In the genomic region with DNA sequence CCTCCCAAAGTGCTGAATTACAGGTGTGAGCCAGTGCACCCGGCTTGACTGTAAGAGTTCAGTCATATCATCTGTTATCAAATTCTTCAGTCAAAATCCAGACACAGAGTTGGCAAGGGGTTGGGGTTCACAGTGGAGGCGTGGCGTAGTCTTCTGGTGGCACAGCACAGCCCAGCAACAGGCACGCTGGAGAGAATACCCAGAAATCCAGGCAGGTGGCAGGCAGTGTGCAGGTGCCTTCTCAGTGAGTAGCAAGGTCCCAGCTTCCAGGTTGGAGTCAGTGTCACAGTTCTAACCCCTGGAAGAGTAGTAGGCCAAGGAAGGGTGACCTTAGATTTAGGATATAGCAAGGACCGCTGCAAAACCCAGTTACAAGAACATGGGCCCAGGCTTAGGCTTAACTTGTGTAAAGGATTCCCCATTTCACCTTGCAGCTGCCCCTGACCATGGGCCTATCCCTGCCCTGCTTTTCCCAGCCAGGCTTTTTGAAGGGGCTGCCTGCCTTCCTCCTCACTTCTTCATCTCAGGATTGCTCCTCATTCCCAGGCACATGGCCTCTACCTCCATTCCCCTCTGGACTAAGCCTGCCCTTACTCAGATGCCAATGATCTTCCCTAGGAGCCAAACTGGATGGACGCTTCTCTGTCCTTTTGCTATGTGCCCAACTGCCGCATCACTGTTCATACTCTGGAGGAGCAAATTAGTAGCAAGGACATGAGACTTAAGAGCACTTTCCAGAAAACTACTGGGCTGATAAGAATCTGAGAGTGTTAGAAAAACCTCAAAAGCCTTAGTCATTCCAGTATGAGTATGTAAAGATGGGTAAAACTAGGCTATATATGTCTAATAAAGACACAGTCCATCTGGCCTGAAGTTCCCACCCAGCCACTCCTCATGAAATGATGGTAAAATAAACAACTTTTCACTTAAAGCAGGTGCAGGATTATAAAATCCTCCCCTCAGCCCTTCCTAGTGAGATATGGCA, we compare ENCODE assay signal across 15 cellular contexts. TPM values are rescaled to one million over a fixed set of nuclear protein-coding genes. Genes with fewer than 3 reads are reported as not detected.
A peak's percentile ranks its signal among the peaks of the same experiment; 100 is the strongest.
DNase-seq lines count a peak whose midpoint lies in the region; ATAC-seq and TF ChIP-seq lines count a peak whose summit lies in the region.
"Had no signal": no experiment of that assay in that cellular context is flagged by ENCODE, and none has a peak within 500 bp of the region (broad histone marks: within the 10 kb centered on the region; RNA-seq: fewer than 3 reads in every experiment).

No MANE protein-coding gene starts in this region.

- POLR2A ChIA-PET in CD8-positive, alpha-beta T cell (lab: Charles Lee), result no interaction called here

- no peak overlapping the region for H2AFZ ChIP-seq in OCI-LY1 (ENCODE audit: low read length)

- ATAC-seq in CD8-positive, alpha-beta T cell, result no peak
- ATAC-seq in left lung, result peak; percentile 9

- H3K4me2 ChIP-seq in OCI-LY1 (ENCODE audit: low read length), result no peak overlapping the region

- H3K36me3 ChIP-seq in CD8-positive, alpha-beta T cell (ENCODE audit: insufficient read depth, low read length), result peaks cover 11% of the 10 kb centered on the region
- H3K36me3 ChIP-seq in OCI-LY1 (ENCODE audit: insufficient read depth, low read length), result peaks cover 65% of the 10 kb centered on the region
- peaks cover 0 to 7% of the 10 kb centered on the region in 2 donors for H3K36me3 ChIP-seq in left lung
- H3K36me3 ChIP-seq: SJSA1 had no signal

- DNase-seq in CD8-positive, alpha-beta T cell, result no peak
- DNase-seq in ELR (ENCODE audit: low read depth), result peak; percentile 49
- DNase-seq in left lung, result no peak
- no peak for DNase-seq in T1000 (lab: John Stamatoyannopoulos, UW)
- no peak for DNase-seq in NCI-H524 (lab: John Stamatoyannopoulos, UW)
- no peak for DNase-seq in coronary artery (ENCODE audit: low spot score)
- DNase-seq: activated B cell treated with CpG ODN at 0.5 μM for 24 hours; activated effector memory CD4-positive, alpha-beta T cell treated with Interleukin-2 at 50 U/mL for 16 hours; Caco-2; central memory CD4-positive, alpha-beta T cell; NCI-H146; NCI-H526 treated with DMSO at 0.1 percent for 48 hours; testis had no signal

- CTCF ChIA-PET in CD8-positive, alpha-beta T cell (lab: Charles Lee), result interaction anchor here (1.0 to 2.2 kb wide), 4 partner anchors 7 to 250 kb away, joined by 3 to 10 read pairs (median 4); no protein-coding TSS in a partner anchor

- H3K4me3 Mint-ChIP-seq in CD8-positive, alpha-beta T cell, result no peak overlapping the region
- H3K4me3 Mint-ChIP-seq: activated B cell treated with CpG ODN at 0.5 μM for 24 hours had no signal

- no peaks in the 10 kb centered on the region for H3K4me1 Mint-ChIP-seq in CD8-positive, alpha-beta T cell (ENCODE audit: low read depth)
- H3K4me1 Mint-ChIP-seq: activated B cell treated with CpG ODN at 0.5 μM for 24 hours had no signal

- H3K27me3 ChIP-seq in CD8-positive, alpha-beta T cell (ENCODE audit: insufficient read depth, low read length), result no peaks in the 10 kb centered on the region
- no peaks in the 10 kb centered on the region for H3K27me3 ChIP-seq in OCI-LY1 (ENCODE audit: insufficient read depth, low read length)
- no peaks in the 10 kb centered on the region for H3K27me3 ChIP-seq in left lung
- H3K27me3 ChIP-seq: SJSA1, testis had no signal

- H3K9me2 ChIP-seq in OCI-LY1 (ENCODE audit: low read depth, low read length), result no peaks in the 10 kb centered on the region

- no peaks in the 10 kb centered on the region for H3K27me3 Mint-ChIP-seq in CD8-positive, alpha-beta T cell (ENCODE audit: low read depth)
- H3K27me3 Mint-ChIP-seq: activated B cell treated with CpG ODN at 0.5 μM for 24 hours had no signal

- intact Hi-C loops in CD8-positive, alpha-beta T cell (cut with DNase I, micrococcal nuclease), result no loop called here
- intact Hi-C loops in left lung (cut with DNase I), result loop anchor here in 1 of 2 donors (10.0 kb wide), 2 partner anchors 216 to 246 kb away; no protein-coding TSS in a partner anchor

- no peaks in the 10 kb centered on the region for H3K9me3 ChIP-seq in CD8-positive, alpha-beta T cell (ENCODE audit: low read length)
- no peaks in the 10 kb centered on the region for H3K9me3 ChIP-seq in OCI-LY1 (ENCODE audit: low read length)
- H3K9me3 ChIP-seq in left lung, result no peaks in the 10 kb centered on the region
- H3K9me3 ChIP-seq: Caco-2, SJSA1, testis had no signal

- H3K36me3 Mint-ChIP-seq in CD8-positive, alpha-beta T cell, result peaks cover 46% of the 10 kb centered on the region

- H3K9me3 Mint-ChIP-seq in CD8-positive, alpha-beta T cell, result no peaks in the 10 kb centered on the region
- H3K9me3 Mint-ChIP-seq: activated B cell treated with CpG ODN at 0.5 μM for 24 hours had no signal

- TF ChIP-seq CTCF in CD8-positive, alpha-beta T cell (IDR thresholded peaks at IDR 0.05), result no peak
- TF ChIP-seq CTCF in OCI-LY1 (IDR thresholded peaks at IDR 0.05; ENCODE audit: low read length), result no peak
- no peak for TF ChIP-seq CTCF in left lung (IDR thresholded peaks at IDR 0.05)
- TF ChIP-seq CTCF in coronary artery (IDR thresholded peaks at IDR 0.05), result no peak

- H3F3A ChIP-seq in OCI-LY1 (ENCODE audit: insufficient read depth, low read length), result no peaks in the 10 kb centered on the region

- no peak overlapping the region for H3K9ac ChIP-seq in OCI-LY1 (ENCODE audit: low read length)

- no peaks in the 10 kb centered on the region for H3K4me1 ChIP-seq in CD8-positive, alpha-beta T cell (ENCODE audit: insufficient read depth, low read length)
- H3K4me1 ChIP-seq in OCI-LY1 (ENCODE audit: insufficient read depth, low read length, severe bottlenecking), result peaks cover 11% of the 10 kb centered on the region
- H3K4me1 ChIP-seq in left lung, result peaks cover 7 to 12% of the 10 kb centered on the region in 2 donors
- H3K4me1 ChIP-seq: SJSA1, testis had no signal

- peak overlapping the region; percentile 2 for H3K27ac Mint-ChIP-seq in CD8-positive, alpha-beta T cell
- H3K27ac Mint-ChIP-seq: activated B cell treated with CpG ODN at 0.5 μM for 24 hours had no signal

- no peaks in the 10 kb centered on the region for H4K20me1 ChIP-seq in OCI-LY1 (ENCODE audit: insufficient read depth, low read length)

- no peak overlapping the region for H3K4me3 ChIP-seq in CD8-positive, alpha-beta T cell (ENCODE audit: low read depth, low read length)
- H3K4me3 ChIP-seq in OCI-LY1 (ENCODE audit: low read depth, low read length, poor library complexity, severe bottlenecking), result no peak overlapping the region
- H3K4me3 ChIP-seq in left lung, result no peak overlapping the region
- no peak overlapping the region for H3K4me3 ChIP-seq in coronary artery
- H3K4me3 ChIP-seq: SJSA1, testis had no signal

- H3K79me2 ChIP-seq in OCI-LY1 (ENCODE audit: insufficient read depth, low read length), result no peaks in the 10 kb centered on the region

- no peak overlapping the region for H3K27ac ChIP-seq in CD8-positive, alpha-beta T cell (ENCODE audit: low read depth, low read length)
- H3K27ac ChIP-seq in OCI-LY1 (ENCODE audit: low read depth, low read length, poor library complexity, severe bottlenecking), result peak overlapping the region; percentile 21
- no peak overlapping the region for H3K27ac ChIP-seq in left lung
- H3K27ac ChIP-seq in coronary artery, result peak overlapping the region in 1 of 2 donors; percentile 6
- H3K27ac ChIP-seq: SJSA1, testis had no signal

RNA-seq across cellular contexts. Expression of gene SHLD1, which starts 30.3 kb away (rescaled TPM):
- total RNA-seq in CD8-positive, alpha-beta T cell, result 1 to 10 TPM; 4.2 to 5.9 TPM
- total RNA-seq in left lung, result 1 to 10 TPM; 5.4 to 6.8 TPM
